In the genomic region with DNA sequence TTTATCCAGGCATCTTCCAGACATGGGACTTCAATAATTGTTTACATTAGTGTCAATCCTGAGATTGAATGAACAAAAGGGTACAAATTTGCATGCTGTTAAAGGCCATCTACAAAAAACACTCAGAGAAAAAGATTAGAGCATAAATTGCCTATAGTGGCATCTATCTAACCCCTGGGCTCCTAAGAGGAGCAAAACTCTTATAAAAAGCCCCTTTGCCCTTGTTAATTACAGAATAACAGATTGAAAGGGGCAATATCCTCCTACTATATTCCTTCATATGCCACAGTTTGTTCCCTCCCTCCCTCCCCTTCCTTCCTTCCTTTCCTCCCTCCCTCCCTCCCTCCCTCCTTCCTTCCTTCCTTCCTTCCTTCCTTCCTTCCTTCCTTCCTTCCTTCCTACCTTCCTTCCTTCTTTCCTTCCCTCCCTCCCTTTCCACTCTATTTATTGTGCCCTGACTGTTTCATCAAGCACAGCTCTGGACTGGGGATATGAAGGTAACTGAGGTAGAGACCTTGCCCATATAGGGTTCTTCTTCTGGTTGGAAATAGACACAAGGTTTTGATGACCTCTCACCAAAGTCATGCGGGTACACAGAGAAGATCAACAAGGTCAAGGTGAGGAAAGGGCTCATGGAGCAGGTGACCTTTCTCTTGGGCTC, we compare ENCODE assay signal across 12 cellular contexts. TPM values are rescaled to one million over a fixed set of nuclear protein-coding genes. Genes with fewer than 3 reads are reported as not detected.
"Had no signal": no experiment of that assay in that cellular context is flagged by ENCODE, and none has a peak within 500 bp of the region (broad histone marks: within the 10 kb centered on the region; RNA-seq: fewer than 3 reads in every experiment).

No MANE protein-coding gene starts in this region.

- H3K9me3 Mint-ChIP-seq: GM23338, H9, HFFc6 had no signal

- H3K4me1 Mint-ChIP-seq: GM23338 had no signal

- H3K4me2 ChIP-seq: GM23338 had no signal

- H3K36me3 ChIP-seq: HAP-1 had no signal

- H3K27ac Mint-ChIP-seq: GM23338, H9, HFFc6 had no signal

- H3K4me3 ChIP-seq: GM23248, GM23338, HAP-1 had no signal

- H3K4me1 ChIP-seq: HAP-1 had no signal

- H3K9me3 ChIP-seq: HAP-1 had no signal

- H3K27ac ChIP-seq: GM23248 had no signal

- DNase-seq: GM23248, GOT3, H7, H9, HCEC 1CT, HFFc6 had no signal

- H3K4me3 Mint-ChIP-seq: GM23338, H9, HFFc6 had no signal

- H2AFZ ChIP-seq: GM23248, GM23338 had no signal

- ATAC-seq: GM23338, HCT116 had no signal

- H3K9ac ChIP-seq: GM23248 had no signal

- FAIRE-seq: H1, H54 had no signal

RNA-seq across cellular contexts. Expression of gene PCDH8, which starts 49.5 kb away (rescaled TPM):
- total RNA-seq: GM23248, H4, HFFc6 had no signal
- polyA plus RNA-seq: GM23248 had no signal

RNA-seq across cellular contexts. Expression of gene CNMD, which starts 59.3 kb away (rescaled TPM):
- total RNA-seq: GM23248, H4, HFFc6 had no signal
- polyA plus RNA-seq: GM23248 had no signal
